Comparison of ENCODE assay signal across 8 cellular contexts in genomic region chr4:145732895-145733880, GRCh38. TPM values are rescaled to one million over a fixed set of nuclear protein-coding genes. Genes with fewer than 3 reads are reported as not detected.
DNase-seq lines count a peak whose midpoint lies in the region; ATAC-seq and TF ChIP-seq lines count a peak whose summit lies in the region.

No MANE protein-coding gene starts in this region.

- H3K27ac Mint-ChIP-seq in Caco-2 (ENCODE audit: unreplicated experiment) = peak overlapping the region; percentile 89

- H3K4me1 Mint-ChIP-seq in Caco-2 (ENCODE audit: low read depth, unreplicated experiment) = peaks cover 27% of the 10 kb centered on the region

- H3K4me1 ChIP-seq in Caco-2 (peaks cover 49% of the 10 kb centered on the region), HUES64 (ENCODE audit: insufficient read depth, low read length) (peaks cover 30% of the 10 kb centered on the region), OCI-LY1 (ENCODE audit: insufficient read depth, low read length, severe bottlenecking) (peaks cover 8% of the 10 kb centered on the region), mucosa of descending colon (ENCODE audit: low read depth) (peaks cover 29% of the 10 kb centered on the region)

- peak; percentile 93 for DNase-seq in Caco-2
- peak; percentile 87 for DNase-seq in activated T-cell treated with anti-CD3 and anti-CD28 coated beads for 48 hours (ENCODE audit: low read depth)
- DNase-seq in epithelial cell of prostate (ENCODE audit: low read depth, low spot score) = peak; percentile 69
- peak; percentile 93 to 96 (median 94) for DNase-seq in mucosa of descending colon
- DNase-seq in stimulated activated CD8-positive, alpha-beta memory T cell treated with anti-CD3 and anti-CD28 coated beads, Interleukin-2, amount 100 ng/mL, for 48 hours (ENCODE audit: low read depth in 2 of 2) = peak; percentile 80 to 83

- H3K9ac ChIP-seq in HUES64 (ENCODE audit: low read depth, low read length) = peak overlapping the region; percentile 78
- peak overlapping the region; percentile 60 for H3K9ac ChIP-seq in OCI-LY1 (ENCODE audit: low read length)

- H3K4me2 ChIP-seq in OCI-LY1 (ENCODE audit: low read length) = peak overlapping the region; percentile 76

- H2AFZ ChIP-seq in OCI-LY1 (ENCODE audit: low read length) = peak overlapping the region; percentile 54; the same call in 1 of the 2 replicates

- no peaks in the 10 kb centered on the region for H4K20me1 ChIP-seq in OCI-LY1 (ENCODE audit: insufficient read depth, low read length)

- CTCF ChIA-PET in Caco-2 (lab: Charles Lee) = interaction anchor here (1.0 kb wide), 1 partner anchor 205 kb away, joined by 3 read pairs; the partner anchor contains the start of gene ZNF827

- 0 out of 2 replicates have a peak, but pooled peaks cover 3% of the 10 kb centered on the region for H3F3A ChIP-seq in OCI-LY1 (ENCODE audit: insufficient read depth, low read length)

- POLR2A ChIA-PET in Caco-2 (lab: Charles Lee) = interaction anchor here (0.5 to 0.6 kb wide), 2 partner anchors 120 to 286 kb away, joined by 3 to 6 read pairs; no protein-coding TSS in a partner anchor

- H3K36me3 Mint-ChIP-seq in Caco-2 (ENCODE audit: insufficient read depth, unreplicated experiment) = no peaks in the 10 kb centered on the region

- BruUV-seq in Caco-2 (replicated peaks; lab: Mats Ljungman, UMichigan) = TSS peak; percentile 60

- TF ChIP-seq CTCF in Caco-2 (IDR thresholded peaks at IDR 0.05; ENCODE audit: insufficient read depth in 1 of 2, low read depth in 1 of 2, low read length in 1 of 2, severe bottlenecking in 1 of 2, unreplicated experiment in 1 of 2) (no peak), OCI-LY1 (IDR thresholded peaks at IDR 0.05; ENCODE audit: low read length) (no peak), mucosa of descending colon (IDR thresholded peaks at IDR 0.05) (no peak)

- H3K36me3 ChIP-seq in Caco-2 (ENCODE audit: control insufficient read depth, insufficient read depth, low read length) = no peaks in the 10 kb centered on the region
- no peaks in the 10 kb centered on the region; the same call in 1 of the 2 replicates for H3K36me3 ChIP-seq in HUES64 (ENCODE audit: insufficient read depth, low read length)
- no peaks in the 10 kb centered on the region for H3K36me3 ChIP-seq in OCI-LY1 (ENCODE audit: insufficient read depth, low read length)
- H3K36me3 ChIP-seq in mucosa of descending colon (ENCODE audit: low read depth) = no peaks in the 10 kb centered on the region

- no peaks in the 10 kb centered on the region for H3K9me3 ChIP-seq in Caco-2
- no peaks in the 10 kb centered on the region for H3K9me3 ChIP-seq in HUES64 (ENCODE audit: insufficient read depth, low read depth, low read length)
- no peaks in the 10 kb centered on the region for H3K9me3 ChIP-seq in OCI-LY1 (ENCODE audit: low read length)
- H3K9me3 ChIP-seq in mucosa of descending colon = no peaks in the 10 kb centered on the region

- peak overlapping the region; percentile 84 for H3K4me3 Mint-ChIP-seq in Caco-2 (ENCODE audit: unreplicated experiment)

- H3K27me3 ChIP-seq in Caco-2 (replicated peaks; ENCODE audit: control insufficient read depth, insufficient read depth, low read length) (no peaks in the 10 kb centered on the region), HUES64 (ENCODE audit: insufficient read depth, low read length) (no peaks in the 10 kb centered on the region), OCI-LY1 (ENCODE audit: insufficient read depth, low read length) (0 out of 2 replicates have a peak, but pooled peaks cover 5% of the 10 kb centered on the region)

- H3K79me2 ChIP-seq in OCI-LY1 (ENCODE audit: insufficient read depth, low read length) = no peaks in the 10 kb centered on the region

- intact Hi-C loops in Caco-2 (cut with micrococcal nuclease; ENCODE audit: unreplicated experiment) = loop anchor here (1.0 to 5.0 kb wide), 2 partner anchors 114 to 204 kb away; partner anchors contain the start of genes MMAA and ZNF827
- intact Hi-C loops in mucosa of descending colon (cut with DNase I, micrococcal nuclease) = no loop called here

- no peaks in the 10 kb centered on the region for H3K9me2 ChIP-seq in OCI-LY1 (ENCODE audit: low read depth, low read length)

- ATAC-seq in GM21423 (IDR thresholded peaks at IDR 0.05; ENCODE audit: unreplicated experiment) = peak; percentile 72
- peak; percentile 88 for ATAC-seq in mucosa of descending colon

- 4% methylated on average over 81 of the region's 81 CpGs for WGBS in HUES64

- H3K27ac ChIP-seq in HUES64 (ENCODE audit: low read depth, low read length) (peak overlapping the region; percentile 95), OCI-LY1 (ENCODE audit: low read depth, low read length, poor library complexity, severe bottlenecking) (no peak overlapping the region), epithelial cell of prostate (peak overlapping the region; percentile 95)

- peak overlapping the region; percentile 63 for H3K4me3 ChIP-seq in Caco-2 (ENCODE audit: low read depth, low read length)
- H3K4me3 ChIP-seq in HUES64 (ENCODE audit: low read length) = peak overlapping the region; percentile 49
- H3K4me3 ChIP-seq in OCI-LY1 (ENCODE audit: low read depth, low read length, poor library complexity, severe bottlenecking) = peak overlapping the region; percentile 69
- H3K4me3 ChIP-seq in mucosa of descending colon = peak overlapping the region; percentile 29

- no peaks in the 10 kb centered on the region for H3K9me3 Mint-ChIP-seq in Caco-2 (ENCODE audit: unreplicated experiment)

- H3K27me3 Mint-ChIP-seq in Caco-2 (ENCODE audit: insufficient read depth, unreplicated experiment) = no peaks in the 10 kb centered on the region

RNA-seq across cellular contexts. Expression of gene C4orf51, which starts 53.2 kb away (rescaled TPM):
- total RNA-seq in Caco-2 (2022) (not detected in 2 replicates), mucosa of descending colon (not detected)
- polyA plus RNA-seq in HUES64 (2013, experiment 1 of 2) = 2.7 TPM
- 1.4 TPM for polyA plus RNA-seq in HUES64 (2013, experiment 2 of 2)
